Comparison of ENCODE assay signal across 8 cellular contexts in genomic region chr18:23964282-23965238, GRCh38. TPM values are rescaled to one million over a fixed set of nuclear protein-coding genes. Genes with fewer than 3 reads are reported as not detected.
DNase-seq lines count a peak whose midpoint lies in the region; ATAC-seq and TF ChIP-seq lines count a peak whose summit lies in the region.

No MANE protein-coding gene starts in this region.

- POLR2A ChIA-PET in SK-N-SH (lab: Yijun Ruan, JAX) = no interaction called here

- no peaks in the 10 kb centered on the region for H3K79me2 ChIP-seq in SK-N-SH (ENCODE audit: insufficient read depth)

- H3K27ac ChIP-seq in SK-N-SH (ENCODE audit: low read depth in 2 of 2, low read length in 1 of 2) (no peak overlapping the region), transverse colon (peak overlapping the region; percentile 50 to 73 (median 58))

- H2AFZ ChIP-seq in SK-N-SH (ENCODE audit: low read depth) = no peak overlapping the region

- in situ Hi-C loops in transverse colon (cut with MboI; ENCODE audit: low pct_ligation_motif_present in 1 of 4, low pct_unique_long_range_greater_than_20kb in 1 of 4, low sequenced_read_pairs in 3 of 4) = no loop called here

- H3K4me2 ChIP-seq in SK-N-SH = no peak overlapping the region

- TF ChIP-seq CTCF in SK-N-SH (IDR thresholded peaks at IDR 0.05) (no peak), transverse colon (IDR thresholded peaks at IDR 0.05) (peak in 4 of 5 experiments; percentile 13 to 56 (median 28))

- H3F3A ChIP-seq in SK-N-SH (replicated peaks; ENCODE audit: insufficient read depth) = no peaks in the 10 kb centered on the region

- no peak for ATAC-seq in SK-N-SH treated with all-trans-retinoic acid at 6 μM for 48 hours
- ATAC-seq in GM18873 (IDR thresholded peaks at IDR 0.05; ENCODE audit: low FRiP score, unreplicated experiment) = no peak

- H3K27me3 ChIP-seq in SK-N-SH (ENCODE audit: insufficient read depth) (no peaks in the 10 kb centered on the region), transverse colon (no peaks in the 10 kb centered on the region)

- H3K9me3 ChIP-seq in SK-N-SH = no peaks in the 10 kb centered on the region
- H3K9me3 ChIP-seq in transverse colon = no peaks in the 10 kb centered on the region

- CTCF ChIA-PET in SK-N-SH (lab: Yijun Ruan, JAX) = interaction anchor here (1.2 to 1.3 kb wide), 2 partner anchors 17 to 25 kb away, joined by 3 read pairs; no protein-coding TSS in a partner anchor

- TF ChIP-seq EP300 in SK-N-SH (IDR thresholded peaks at IDR 0.05; ENCODE audit: borderline replicate concordance in 1 of 2, low read depth in 1 of 2, low read length in 1 of 2) (no peak), transverse colon (IDR thresholded peaks at IDR 0.05; ENCODE audit: low read depth) (no peak)

- intact Hi-C loops in transverse colon (cut with DNase I; ENCODE audit: low total_unique reads) = no loop called here

- no peak for TF ChIP-seq POLR2A in transverse colon (IDR thresholded peaks at IDR 0.05)

- no peaks in the 10 kb centered on the region for H3K9me2 ChIP-seq in SK-N-SH

- DNase-seq in SK-N-SH = no peak
- peak; percentile 38 for DNase-seq in activated T-cell treated with anti-CD3 and anti-CD28 coated beads for 24 hours (ENCODE audit: low read depth)
- peak; percentile 63 for DNase-seq in left kidney (ENCODE audit: low read depth, low spot score)
- peak; percentile 52 for DNase-seq in transverse colon
- no peak for DNase-seq in NCI-H1436 treated with DMSO at 0.1 percent for 48 hours (lab: John Stamatoyannopoulos, UW)
- no peak for DNase-seq in GDM1 (lab: John Stamatoyannopoulos, UW)

- H3K4me1 ChIP-seq in SK-N-SH (ENCODE audit: control insufficient read depth in 1 of 2, insufficient read depth in 2 of 2, low read depth in 1 of 2, low read length in 1 of 2) = no peaks in the 10 kb centered on the region; a peak in 1 of 4 replicates
- peaks cover 7 to 27% (median 18%) of the 10 kb centered on the region in 4 donors for H3K4me1 ChIP-seq in transverse colon

- no peaks in the 10 kb centered on the region for H3K36me3 ChIP-seq in SK-N-SH (replicated peaks in 1 of 2; ENCODE audit: control insufficient read depth in 1 of 2, insufficient read depth in 2 of 2, low read length in 1 of 2)
- no peaks in the 10 kb centered on the region for H3K36me3 ChIP-seq in transverse colon

- H3K4me3 ChIP-seq in SK-N-SH (ENCODE audit: low read depth in 2 of 2, low read length in 1 of 2) (no peak overlapping the region), transverse colon (no peak overlapping the region)

- H4K20me1 ChIP-seq in SK-N-SH (ENCODE audit: insufficient read depth) = no peaks in the 10 kb centered on the region

- no peak for TF ChIP-seq RAD21 in SK-N-SH (IDR thresholded peaks at IDR 0.05; ENCODE audit: low read length)

- WGBS in SK-N-SH (ENCODE audit: low lambda C conversion rate) = 83% methylated on average over 11 of the region's 11 CpGs
- 53 to 59% methylated on average over 7 to 11 of the region's 11 CpGs for WGBS in transverse colon (ENCODE audit: low coverage in 1 of 2), 2 donors

- H3K9ac ChIP-seq in SK-N-SH = no peak overlapping the region

TF ChIP-seq in SK-N-SH, 30 proteins besides CTCF, POLR2A, EP300 and RAD21:
- peak; percentile 70; the same call in 1 of the 2 replicates for TF ChIP-seq YY1 (IDR thresholded peaks at IDR 0.05; ENCODE audit: low read depth)
- TF ChIP-seq RXRA (IDR thresholded peaks at IDR 0.05; ENCODE audit: borderline replicate concordance, low read depth) = no peak
- TF ChIP-seq GABPA (IDR thresholded peaks at IDR 0.05; ENCODE audit: low read depth) = peak; percentile 33; the same call in 1 of the 2 replicates

TF ChIP-seq in SK-N-SH treated with all-trans-retinoic acid at 6 μM for 48 hours, 23 proteins besides CTCF, POLR2A, EP300 and RAD21 (continues in another document):
- TF ChIP-seq BACH2 (CRISPR knock-in tag; IDR thresholded peaks at IDR 0.05; ENCODE audit: borderline replicate concordance) (no peak), TSHZ2 (CRISPR knock-in tag; IDR thresholded peaks at IDR 0.05) (no peak), PPARA (CRISPR knock-in tag; IDR thresholded peaks at IDR 0.05; ENCODE audit: borderline replicate concordance) (no peak), ZFP3 (CRISPR knock-in tag; IDR thresholded peaks at IDR 0.05) (no peak), ZNF8 (CRISPR knock-in tag; IDR thresholded peaks at IDR 0.05) (no peak), POU6F1 (CRISPR knock-in tag; IDR thresholded peaks at IDR 0.05; ENCODE audit: borderline replicate concordance, low read depth) (no peak), TCF4 (CRISPR knock-in tag; IDR thresholded peaks at IDR 0.05; ENCODE audit: borderline replicate concordance) (no peak), PATZ1 (CRISPR knock-in tag; IDR thresholded peaks at IDR 0.05; ENCODE audit: borderline replicate concordance) (no peak), CREB5 (CRISPR knock-in tag; IDR thresholded peaks at IDR 0.05; ENCODE audit: low read depth) (no peak), OSR1 (CRISPR knock-in tag; IDR thresholded peaks at IDR 0.05) (no peak), ZC3H10 (CRISPR knock-in tag; IDR thresholded peaks at IDR 0.05) (no peak), RARB (CRISPR knock-in tag; IDR thresholded peaks at IDR 0.05) (no peak), SNAI2 (CRISPR knock-in tag; IDR thresholded peaks at IDR 0.05) (no peak), ARNTL (CRISPR knock-in tag; IDR thresholded peaks at IDR 0.05; ENCODE audit: borderline replicate concordance, low read depth) (no peak), CSDC2 (CRISPR knock-in tag; IDR thresholded peaks at IDR 0.05) (no peak)

RNA-seq across cellular contexts. Expression of gene TTC39C, which starts 50.0 kb away (rescaled TPM):
- 8.6 and 9.8 TPM in 2 replicates for polyA plus RNA-seq in SK-N-SH (2012; rRNA removed)
- 10.4 and 13.6 TPM in 2 replicates for polyA plus RNA-seq in SK-N-SH (2012; cell fraction: cytosol; rRNA removed)
- 14.1 and 16.2 TPM in 2 replicates for polyA plus RNA-seq in SK-N-SH (2012; cell fraction: nucleus; rRNA removed)
- total RNA-seq in transverse colon = 10 to 100 TPM in 1 of 4 donors, 1 to 10 TPM in 3; 4.8 to 18.4 (median 7.4) TPM

Comparison
In these comparisons a context has a peak if more than half of its experiments do, and no peak if none do; other contexts are left out.
1. DNase-seq: peak in activated T-cell treated with anti-CD3 and anti-CD28 coated beads for 24 hours (single experiment), left kidney (single experiment) and transverse colon (single experiment); none in SK-N-SH (single experiment), NCI-H1436 treated with DMSO at 0.1 percent for 48 hours (single experiment) and GDM1 (single experiment).
2. H3K27ac ChIP-seq: peak in transverse colon (4 of 4); none in SK-N-SH (0 of 2).